24 cellular contexts compared by ENCODE assay signal in the genomic region with DNA sequence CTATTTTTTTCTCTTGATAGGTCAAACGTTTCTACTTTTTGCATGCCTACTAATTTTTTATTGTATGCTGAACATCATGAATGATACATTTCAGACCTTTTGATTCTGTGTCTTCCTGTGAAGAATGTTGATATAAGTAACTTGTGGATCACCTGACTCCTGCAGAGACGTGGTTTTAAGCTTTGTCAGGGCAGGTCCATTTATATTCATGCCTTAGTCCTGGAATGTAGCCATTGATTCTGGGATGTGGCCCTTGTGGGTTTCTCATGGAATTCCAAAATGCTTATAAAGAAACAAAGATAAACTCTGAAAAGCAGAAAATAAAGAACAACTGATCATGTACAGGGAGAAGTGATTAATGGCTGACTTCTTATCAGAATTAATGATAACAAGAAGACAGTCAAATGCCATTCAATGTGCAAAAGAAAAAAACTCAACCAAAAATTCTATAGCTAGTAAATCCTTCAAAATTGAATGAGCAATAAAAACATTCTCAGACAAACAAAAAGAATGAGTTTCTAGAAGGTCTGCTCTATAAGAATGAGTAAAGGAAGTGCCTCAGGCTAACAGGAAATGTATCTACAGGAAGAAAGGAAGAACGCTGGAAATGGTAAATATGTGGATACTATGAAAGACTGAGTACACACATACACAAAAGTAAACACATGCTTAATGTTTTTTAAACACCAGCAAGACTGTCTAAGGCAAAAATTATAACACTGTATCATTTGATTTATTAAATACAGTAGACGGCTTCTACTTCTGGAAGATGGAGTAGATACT.
"Had no signal": no experiment of that assay in that cellular context is flagged by ENCODE, and none has a peak within 500 bp of the region (broad histone marks: within the 10 kb centered on the region; RNA-seq: fewer than 3 reads in every experiment).

No MANE protein-coding gene starts in this region.

- H3K9me3 ChIP-seq: ovary, prostate gland, suprapubic skin, tibial artery, upper lobe of right lung had no signal

- H3K36me3 ChIP-seq: heart left ventricle, ovary, prostate gland, suprapubic skin, tibial artery, upper lobe of right lung had no signal

- H3K27ac ChIP-seq: heart left ventricle, ovary, prostate gland, suprapubic skin, tibial artery, upper lobe of right lung had no signal

- ATAC-seq: activated CD8-positive, alpha-beta T cell treated with anti-CD3 and anti-CD28 coated beads for 36 hours; activated T-cell treated with anti-CD3 and anti-CD28 coated beads, Interleukin-2, amount 50 U/mL, for 4 hours; activated T-helper 17 cell treated with anti-CD3 and anti-CD28 coated beads, Interleukin-2, amount 50 U/mL, for 72 hours; effector memory CD8-positive, alpha-beta T cell; esophagus mucosa; heart left ventricle; stimulated activated naive B cell treated with anti-CD40 and anti-IgM and Interleukin-4, amounts not matched to agents 10 μg/mL and 1 μg/mL and 100 μg/mL, for 72 hours; upper lobe of right lung had no signal

- H3K27me3 ChIP-seq: ovary, tibial artery, upper lobe of right lung had no signal

- DNase-seq: activated B cell treated with CpG ODN at 0.5 μM for 24 hours; activated CD4-positive, alpha-beta T cell treated with anti-CD3 and anti-CD28 coated beads, Interleukin-2, amount 50 U/mL, for 1 hour; activated CD8-positive, alpha-beta T cell treated with anti-CD3 and anti-CD28 coated beads for 36 hours; activated gamma-delta T cell treated with Interleukin-2 at 50 U/mL for 16 hours; activated T-cell treated with anti-CD3 and anti-CD28 coated beads, Interleukin-2, amount 50 U/mL, for 4 hours; anterior cingulate cortex; cortex of kidney; effector memory CD8-positive, alpha-beta T cell; foreskin fibroblast; heart left ventricle; hypothalamus; naive B cell; nephron progenitor cell; ovary; retina; stimulated activated CD4-positive, alpha-beta T cell treated with anti-CD3 and anti-CD28 coated beads, Interleukin-15, amount 100 ng/mL, for 24 hours; stimulated activated CD4-positive, alpha-beta T cell treated with anti-CD3 and anti-CD28 coated beads, Interleukin-2, amount 100 ng/mL, for 24 hours; stimulated activated naive B cell treated with anti-CD40 and anti-IgM and Interleukin-4, amounts not matched to agents 10 μg/mL and 1 μg/mL and 100 μg/mL, for 72 hours; tibial artery; upper lobe of right lung had no signal

- H3K4me3 ChIP-seq: heart left ventricle, ovary, prostate gland, suprapubic skin, tibial artery, upper lobe of right lung had no signal

- H3K4me1 ChIP-seq: heart left ventricle, prostate gland, suprapubic skin, tibial artery, upper lobe of right lung had no signal
